In the genomic region with DNA sequence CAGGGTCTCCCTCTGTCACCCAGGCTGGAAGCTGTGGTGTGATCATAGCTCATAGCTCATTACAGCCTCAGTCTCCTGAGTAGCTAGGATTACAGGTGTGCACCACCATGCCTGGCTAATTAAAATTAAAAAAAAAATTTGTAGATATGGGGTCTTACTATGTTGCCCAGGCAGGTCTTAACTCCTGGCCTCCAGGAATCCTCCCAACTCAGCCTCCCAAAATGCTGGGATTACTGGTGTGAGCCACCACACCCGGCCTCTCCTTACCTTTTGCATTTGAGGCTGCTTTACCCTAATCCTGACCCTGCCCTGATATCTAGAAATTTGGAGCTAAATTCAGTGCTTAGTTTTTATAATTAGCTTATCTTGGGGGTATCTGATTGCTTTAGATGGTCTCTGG, we compare ENCODE assay signal across 10 cellular contexts.
DNase-seq lines count a peak whose midpoint lies in the region; ATAC-seq and TF ChIP-seq lines count a peak whose summit lies in the region.
"Had no signal": no experiment of that assay in that cellular context is flagged by ENCODE, and none has a peak within 500 bp of the region (broad histone marks: within the 10 kb centered on the region; RNA-seq: fewer than 3 reads in every experiment).

No MANE protein-coding gene starts in this region.

- DNase-seq in HCT116 (ENCODE audit: low read depth, low spot score): no peak
- no peak for DNase-seq in OCI-LY7 (ENCODE audit: low spot score)
- no peak for DNase-seq in glutamatergic neuron
- no peak for DNase-seq in upper lobe of left lung
- no peak for DNase-seq in BE2C
- DNase-seq in amygdala (lab: John Stamatoyannopoulos, UW): no peak

- BruUV-seq in HCT116 (replicated peaks; lab: Mats Ljungman, UMichigan) (no TSS peak), OCI-LY7 (replicated peaks; lab: Mats Ljungman, UMichigan) (no TSS peak)

- 76 to 96% methylated on average over 1 of the region's 1 CpG for WGBS in upper lobe of left lung, 2 donors

- H3K4me3 ChIP-seq in HCT116 (replicated peaks in 1 of 2; ENCODE audit: low read depth in 1 of 2, low read length in 2 of 2) (no peak overlapping the region), OCI-LY7 (ENCODE audit: low read depth, low read length, poor library complexity, severe bottlenecking) (no peak overlapping the region), upper lobe of left lung (no peak overlapping the region), BE2C (ENCODE audit: low read depth, low read length) (no peak overlapping the region)
- H3K4me3 ChIP-seq: SK-N-MC had no signal

- no peaks in the 10 kb centered on the region for H3K36me3 Mint-ChIP-seq in glutamatergic neuron (ENCODE audit: unreplicated experiment)
- H3K36me3 Mint-ChIP-seq in stimulated activated memory B cell treated with anti-CD40 and anti-IgM and Interleukin-4, amounts not matched to agents 10 μg/mL and 1 μg/mL and 100 μg/mL, for 72 hours: no peaks in the 10 kb centered on the region
- H3K36me3 Mint-ChIP-seq: CD4-positive, CD25-positive, alpha-beta regulatory T cell had no signal

- H4K20me1 ChIP-seq in HCT116 (ENCODE audit: insufficient read depth) (no peaks in the 10 kb centered on the region), OCI-LY7 (ENCODE audit: insufficient read depth, low read length) (no peaks in the 10 kb centered on the region)

- no peaks in the 10 kb centered on the region for H3K36me3 ChIP-seq in HCT116 (ENCODE audit: control insufficient read depth in 1 of 2, insufficient read depth in 2 of 2, low read length in 2 of 2)
- no peaks in the 10 kb centered on the region for H3K36me3 ChIP-seq in OCI-LY7 (ENCODE audit: insufficient read depth, low read length)
- no peaks in the 10 kb centered on the region for H3K36me3 ChIP-seq in upper lobe of left lung
- H3K36me3 ChIP-seq in BE2C: no peaks in the 10 kb centered on the region

- RAD21 ChIA-PET in HCT116 (lab: Charles Lee; ENCODE audit: low non-redundant PET in 1 of 2, low total read pairs in 2 of 2, uncharacterized antibody in 2 of 2, unreplicated experiment in 2 of 2): interaction anchor here (0.5 to 1.3 kb wide), 7 partner anchors 27 to 634 kb away, joined by 3 to 7 read pairs (median 3); no protein-coding TSS in a partner anchor

- CTCF ChIA-PET in HCT116 (lab: Charles Lee): interaction anchor here (0.9 to 2.4 kb wide), 39 partner anchors 9 to 1457 kb away, joined by 3 to 33 read pairs (median 6); a partner anchor contains a TSS
- CTCF ChIA-PET in OCI-LY7 (lab: Charles Lee; ENCODE audit: unreplicated experiment): interaction anchor here (0.6 to 2.2 kb wide), 8 partner anchors 9 to 354 kb away, joined by 3 to 10 read pairs (median 3); no protein-coding TSS in a partner anchor

- POLR2A ChIA-PET in HCT116 (lab: Charles Lee) (interaction anchor here (1.2 to 1.5 kb wide), 2 partner anchors 24 to 156 kb away, joined by 3 read pairs; a partner anchor contains a TSS), OCI-LY7 (lab: Charles Lee) (interaction anchor here (0.6 to 2.4 kb wide), 7 partner anchors 12 to 1073 kb away, joined by 3 to 23 read pairs (median 3); no protein-coding TSS in a partner anchor)

- no peak for TF ChIP-seq CTCF in HCT116 (IDR thresholded peaks at IDR 0.05 in 2 of 3, conservative IDR thresholded peaks at IDR 0.05 in 1 of 3; ENCODE audit: borderline replicate concordance in 1 of 3, insufficient read depth in 1 of 3, low read depth in 2 of 3, low read length in 2 of 3)
- no peak for TF ChIP-seq CTCF in OCI-LY7 (conservative IDR thresholded peaks at IDR 0.05; ENCODE audit: low read length)
- no peak for TF ChIP-seq CTCF in glutamatergic neuron (IDR thresholded peaks at IDR 0.05; ENCODE audit: partially characterized antibody, unreplicated experiment)
- no peak for TF ChIP-seq CTCF in upper lobe of left lung (IDR thresholded peaks at IDR 0.05)
- TF ChIP-seq CTCF in BE2C (IDR thresholded peaks at IDR 0.05; ENCODE audit: low read depth, low read length): no peak

- H3K27ac ChIP-seq in HCT116 (ENCODE audit: low read depth, low read length): no peak overlapping the region
- H3K27ac ChIP-seq in OCI-LY7 (ENCODE audit: low read depth, low read length, poor library complexity, severe bottlenecking): no peak overlapping the region
- no peak overlapping the region for H3K27ac ChIP-seq in upper lobe of left lung
- H3K27ac ChIP-seq: SK-N-MC had no signal

- peak overlapping the region; percentile 0 for H3K4me3 Mint-ChIP-seq in glutamatergic neuron (ENCODE audit: unreplicated experiment)
- no peak overlapping the region for H3K4me3 Mint-ChIP-seq in stimulated activated memory B cell treated with anti-CD40 and anti-IgM and Interleukin-4, amounts not matched to agents 10 μg/mL and 1 μg/mL and 100 μg/mL, for 72 hours
- H3K4me3 Mint-ChIP-seq: CD4-positive, CD25-positive, alpha-beta regulatory T cell; H9 had no signal

- H3K9me3 Mint-ChIP-seq in glutamatergic neuron (ENCODE audit: unreplicated experiment): no peaks in the 10 kb centered on the region
- no peaks in the 10 kb centered on the region for H3K9me3 Mint-ChIP-seq in stimulated activated memory B cell treated with anti-CD40 and anti-IgM and Interleukin-4, amounts not matched to agents 10 μg/mL and 1 μg/mL and 100 μg/mL, for 72 hours
- H3K9me3 Mint-ChIP-seq: CD4-positive, CD25-positive, alpha-beta regulatory T cell; H9 had no signal

- H3K27ac Mint-ChIP-seq in glutamatergic neuron (ENCODE audit: unreplicated experiment): no peak overlapping the region
- peak overlapping the region; percentile 42 for H3K27ac Mint-ChIP-seq in stimulated activated memory B cell treated with anti-CD40 and anti-IgM and Interleukin-4, amounts not matched to agents 10 μg/mL and 1 μg/mL and 100 μg/mL, for 72 hours
- H3K27ac Mint-ChIP-seq: CD4-positive, CD25-positive, alpha-beta regulatory T cell; H9 had no signal

- H3K9ac ChIP-seq in HCT116 (ENCODE audit: low read length): no peak overlapping the region

- H3K4me1 Mint-ChIP-seq in glutamatergic neuron (ENCODE audit: low read depth, unreplicated experiment): no peaks in the 10 kb centered on the region
- H3K4me1 Mint-ChIP-seq in stimulated activated memory B cell treated with anti-CD40 and anti-IgM and Interleukin-4, amounts not matched to agents 10 μg/mL and 1 μg/mL and 100 μg/mL, for 72 hours: peaks cover 41% of the 10 kb centered on the region

- ATAC-seq in HCT116 (peak; percentile 1; the same call in 1 of the 2 replicates), upper lobe of left lung (ENCODE audit: low FRiP score in 2 of 2) (no peak)
- no peak for ATAC-seq in stimulated activated memory B cell treated with anti-CD40 and anti-IgM and Interleukin-4, amounts not matched to agents 10 μg/mL and 1 μg/mL and 100 μg/mL, for 72 hours

- no peak for TF ChIP-seq RAD21 in HCT116 (IDR thresholded peaks at IDR 0.05; ENCODE audit: low read depth)

- TF ChIP-seq POLR2A in HCT116 (IDR thresholded peaks at IDR 0.05; ENCODE audit: borderline replicate concordance, extremely low read depth, insufficient read depth, insufficient read length): no peak
- TF ChIP-seq POLR2A in upper lobe of left lung (IDR thresholded peaks at IDR 0.05): no peak

- no peak for TF ChIP-seq EP300 in upper lobe of left lung (IDR thresholded peaks at IDR 0.05)

- H2AFZ ChIP-seq in HCT116 (ENCODE audit: low read depth, low read length, poor library complexity, severe bottlenecking) (peak overlapping the region; percentile 46), OCI-LY7 (ENCODE audit: low read length) (peak overlapping the region; percentile 5; the same call in 1 of the 2 replicates)

- H3K9me2 ChIP-seq in HCT116 (ENCODE audit: insufficient read depth) (no peaks in the 10 kb centered on the region), OCI-LY7 (ENCODE audit: insufficient read depth, low read length) (no peaks in the 10 kb centered on the region)

- no peaks in the 10 kb centered on the region for H3K79me2 ChIP-seq in HCT116 (ENCODE audit: insufficient read depth, low read length)
- H3K79me2 ChIP-seq in OCI-LY7 (ENCODE audit: insufficient read depth, low read depth, low read length): no peaks in the 10 kb centered on the region

- intact Hi-C loops in HCT116 (cut with micrococcal nuclease): loop anchor here (1.0 kb wide), 1 partner anchor 1301 kb away; no protein-coding TSS in a partner anchor
- intact Hi-C loops in OCI-LY7 (cut with micrococcal nuclease; ENCODE audit: unreplicated experiment): loop anchor here (2.0 to 5.0 kb wide), 3 partner anchors 36 to 546 kb away; no protein-coding TSS in a partner anchor

- H3K27me3 Mint-ChIP-seq in glutamatergic neuron (ENCODE audit: unreplicated experiment): no peaks in the 10 kb centered on the region
- H3K27me3 Mint-ChIP-seq in stimulated activated memory B cell treated with anti-CD40 and anti-IgM and Interleukin-4, amounts not matched to agents 10 μg/mL and 1 μg/mL and 100 μg/mL, for 72 hours: no peaks in the 10 kb centered on the region

- no peak overlapping the region for H3K4me2 ChIP-seq in HCT116 (ENCODE audit: low read length)
- no peak overlapping the region for H3K4me2 ChIP-seq in OCI-LY7 (ENCODE audit: low read length)

- H3K27me3 ChIP-seq in HCT116 (ENCODE audit: insufficient read depth, low read length) (no peaks in the 10 kb centered on the region), upper lobe of left lung (no peaks in the 10 kb centered on the region), BE2C (peaks cover 3% of the 10 kb centered on the region)

- no peaks in the 10 kb centered on the region for H3K9me3 ChIP-seq in HCT116 (ENCODE audit: control insufficient read depth in 1 of 2, insufficient read depth in 1 of 2, low read depth in 1 of 2, low read length in 2 of 2)
- H3K9me3 ChIP-seq in OCI-LY7 (ENCODE audit: low read length): no peaks in the 10 kb centered on the region
- H3K9me3 ChIP-seq in upper lobe of left lung: no peaks in the 10 kb centered on the region
- no peaks in the 10 kb centered on the region for H3K9me3 ChIP-seq in BE2C

- H3K4me1 ChIP-seq in HCT116 (ENCODE audit: control insufficient read depth in 1 of 2, insufficient read depth in 2 of 2, low read length in 2 of 2): peaks cover 8 to 9% of the 10 kb centered on the region in 2 experiments; a peak in 2 of 4 replicates
- peaks cover 28% of the 10 kb centered on the region for H3K4me1 ChIP-seq in OCI-LY7 (ENCODE audit: insufficient read depth, low read length, poor library complexity, severe bottlenecking)
- H3K4me1 ChIP-seq in upper lobe of left lung: no peaks in the 10 kb centered on the region
- no peaks in the 10 kb centered on the region for H3K4me1 ChIP-seq in BE2C

TF ChIP-seq in HCT116, 20 proteins besides CTCF, POLR2A, EP300 and RAD21 (continues in another document):
- no peak for TF ChIP-seq CEBPB (IDR thresholded peaks at IDR 0.05; ENCODE audit: low read depth)
